In the genomic region with DNA sequence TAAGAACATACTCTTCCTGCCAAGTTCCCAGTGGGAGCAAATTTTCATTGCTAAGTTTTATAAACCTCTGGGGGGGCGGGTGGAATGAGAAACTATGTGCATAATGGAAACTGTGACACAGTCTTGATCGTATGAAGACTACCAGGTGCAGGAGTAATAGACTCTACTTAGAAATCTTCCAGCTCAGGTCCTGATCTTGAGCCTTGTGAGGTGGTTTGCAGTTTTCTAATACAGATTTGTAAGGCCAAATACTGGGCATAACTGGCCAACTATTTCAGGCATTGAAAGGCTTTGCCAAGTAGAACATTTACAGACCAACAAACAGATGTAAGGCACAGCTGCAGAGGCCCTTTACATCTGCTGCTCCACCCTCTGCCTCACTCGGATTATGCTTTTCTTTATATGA, we compare ENCODE assay signal across 8 cellular contexts.
DNase-seq lines count a peak whose midpoint lies in the region; ATAC-seq and TF ChIP-seq lines count a peak whose summit lies in the region.
"Had no signal": no experiment of that assay in that cellular context is flagged by ENCODE, and none has a peak within 500 bp of the region (broad histone marks: within the 10 kb centered on the region; RNA-seq: fewer than 3 reads in every experiment).

No MANE protein-coding gene starts in this region.

- BruUV-seq in MCF 10A (replicated peaks; lab: Mats Ljungman, UMichigan), result no TSS peak

- peaks cover 20% of the 10 kb centered on the region for H3K36me3 Mint-ChIP-seq in MCF 10A (ENCODE audit: insufficient read depth, unreplicated experiment)
- H3K36me3 Mint-ChIP-seq: activated naive CD8-positive, alpha-beta T cell had no signal

- peak overlapping the region; percentile 19 to 60 for H3K27ac ChIP-seq in tibial artery

- H3K27me3 Mint-ChIP-seq in MCF 10A (ENCODE audit: insufficient read depth, unreplicated experiment), result no peaks in the 10 kb centered on the region

- H3K4me1 Mint-ChIP-seq in MCF 10A (ENCODE audit: insufficient read depth, unreplicated experiment), result peaks cover 9% of the 10 kb centered on the region

- CTCF ChIA-PET in MCF 10A (lab: Yijun Ruan, JAX), result interaction anchor here (0.7 to 1.4 kb wide), 2 partner anchors 16 to 1527 kb away, joined by 3 to 4 read pairs; no protein-coding TSS in a partner anchor

- TF ChIP-seq CTCF in tibial artery (IDR thresholded peaks at IDR 0.05) (no peak), MCF 10A (IDR thresholded peaks at IDR 0.05; ENCODE audit: unreplicated experiment) (no peak)

- no peaks in the 10 kb centered on the region for H3K27me3 ChIP-seq in tibial artery

- H3K4me3 Mint-ChIP-seq in MCF 10A (ENCODE audit: unreplicated experiment), result no peak overlapping the region
- H3K4me3 Mint-ChIP-seq: activated naive CD8-positive, alpha-beta T cell had no signal

- no peaks in the 10 kb centered on the region for H3K9me3 Mint-ChIP-seq in MCF 10A (ENCODE audit: unreplicated experiment)

- no peak overlapping the region for H3K27ac Mint-ChIP-seq in MCF 10A (ENCODE audit: low read depth, unreplicated experiment)
- H3K27ac Mint-ChIP-seq: activated naive CD8-positive, alpha-beta T cell had no signal

- intact Hi-C loops in tibial artery (cut with DNase I; ENCODE audit: low total_unique reads) (no loop called here), MCF 10A (cut with micrococcal nuclease) (no loop called here)

- DNase-seq in fibroblast of peridontal ligament (ENCODE audit: extremely low read depth) (peak; percentile 86), tibial artery (no peak), C1 segment of cervical spinal cord (lab: John Stamatoyannopoulos, UW) (no peak), MCF 10A (ENCODE audit: unreplicated experiment) (no peak), T-helper 9 cell (no peak)

- POLR2A ChIA-PET in MCF 10A (lab: Yijun Ruan, JAX), result no interaction called here

- no peaks in the 10 kb centered on the region for H3K9me3 ChIP-seq in tibial artery

- peaks cover 0 to 58% (median 33%) of the 10 kb centered on the region in 4 donors for H3K4me1 ChIP-seq in tibial artery

- no peak overlapping the region for H3K4me3 ChIP-seq in tibial artery

- ATAC-seq in GM19468 (IDR thresholded peaks at IDR 0.05; ENCODE audit: extremely low read depth, unreplicated experiment) (peak; percentile 50), HG03342 (IDR thresholded peaks at IDR 0.05; ENCODE audit: unreplicated experiment) (peak; percentile 47)

- peaks cover 2 to 14% (median 5%) of the 10 kb centered on the region in 3 donors for H3K36me3 ChIP-seq in tibial artery
